In genomic region chr4:159267023-159267939, GRCh38 we compare ENCODE assay signal across 11 cellular contexts.
A peak's percentile ranks its signal among the peaks of the same experiment; 100 is the strongest.
DNase-seq lines count a peak whose midpoint lies in the region; ATAC-seq and TF ChIP-seq lines count a peak whose summit lies in the region.
"Had no signal": no experiment of that assay in that cellular context is flagged by ENCODE, and none has a peak within 500 bp of the region (broad histone marks: within the 10 kb centered on the region; RNA-seq: fewer than 3 reads in every experiment).

No MANE protein-coding gene starts in this region.

- no peak overlapping the region for H3K4me3 Mint-ChIP-seq in activated T-helper 2 cell treated with anti-CD3 and anti-CD28 coated beads, Interferon-gamma antibody, Interleukin-2, Interleukin-4, amounts not matched to agents 10 μg/mL and 5 μg/mL and 100 μg/mL, durations not matched to agents 14 hours and 24 hours and 36 hours (ENCODE audit: low read depth)
- no peak overlapping the region for H3K4me3 Mint-ChIP-seq in CD4-positive, alpha-beta memory T cell
- H3K4me3 Mint-ChIP-seq: nephron progenitor cell; stimulated activated naive CD8-positive, alpha-beta T cell treated with anti-CD3 and anti-CD28 coated beads, Interleukin-15, Interleukin-2, amounts not matched to agents 100 ng/mL and 50 ng/mL, for 24 hours had no signal

- no peaks in the 10 kb centered on the region for H3K4me1 Mint-ChIP-seq in activated T-helper 2 cell treated with anti-CD3 and anti-CD28 coated beads, Interferon-gamma antibody, Interleukin-2, Interleukin-4, amounts not matched to agents 10 μg/mL and 5 μg/mL and 100 μg/mL, durations not matched to agents 14 hours and 24 hours and 36 hours (ENCODE audit: low read depth)
- peaks cover 4 to 15% (median 8%) of the 10 kb centered on the region in 4 donors for H3K4me1 Mint-ChIP-seq in CD4-positive, alpha-beta memory T cell

- H3K9me3 ChIP-seq in psoas muscle = no peaks in the 10 kb centered on the region
- no peaks in the 10 kb centered on the region for H3K9me3 ChIP-seq in CD4-positive, alpha-beta memory T cell (ENCODE audit: control insufficient read depth in 1 of 2, low read length in 2 of 2)
- H3K9me3 ChIP-seq: SJSA1 had no signal

- DNase-seq in GM12864 (ENCODE audit: low read depth) (no peak), fibroblast of pulmonary artery (ENCODE audit: low read depth) (peak; percentile 46), psoas muscle (no peak), mucosa of gallbladder (ENCODE audit: low spot score) (no peak)
- no peak for DNase-seq in activated T-helper 2 cell treated with anti-CD3 and anti-CD28 coated beads, Interferon-gamma antibody, Interleukin-2, Interleukin-4, amounts not matched to agents 10 μg/mL and 5 μg/mL and 100 μg/mL, durations not matched to agents 14 hours and 24 hours and 36 hours (ENCODE audit: low spot score)
- DNase-seq in CD4-positive, alpha-beta memory T cell = no peak
- DNase-seq: nephron progenitor cell had no signal

- POLR2A ChIA-PET in CD4-positive, alpha-beta memory T cell (lab: Charles Lee; ENCODE audit: partially characterized antibody) = no interaction called here

- ATAC-seq in HG03520 (IDR thresholded peaks at IDR 0.05; ENCODE audit: unreplicated experiment) (peak; percentile 62), psoas muscle (peak; percentile 30 to 79 (median 70)), GM21576 (IDR thresholded peaks at IDR 0.05; ENCODE audit: unreplicated experiment) (no peak)

- H3K27me3 Mint-ChIP-seq in activated T-helper 2 cell treated with anti-CD3 and anti-CD28 coated beads, Interferon-gamma antibody, Interleukin-2, Interleukin-4, amounts not matched to agents 10 μg/mL and 5 μg/mL and 100 μg/mL, durations not matched to agents 14 hours and 24 hours and 36 hours (ENCODE audit: low read depth) = no peaks in the 10 kb centered on the region
- no peaks in the 10 kb centered on the region for H3K27me3 Mint-ChIP-seq in CD4-positive, alpha-beta memory T cell
- H3K27me3 Mint-ChIP-seq: stimulated activated naive CD8-positive, alpha-beta T cell treated with anti-CD3 and anti-CD28 coated beads, Interleukin-15, Interleukin-2, amounts not matched to agents 100 ng/mL and 50 ng/mL, for 24 hours had no signal

- H3K4me1 ChIP-seq in psoas muscle = peaks cover 50% of the 10 kb centered on the region
- no peaks in the 10 kb centered on the region for H3K4me1 ChIP-seq in CD4-positive, alpha-beta memory T cell (ENCODE audit: insufficient read depth, low read length)

- H3K27me3 ChIP-seq in psoas muscle (ENCODE audit: insufficient read depth in 3 of 3, low read length in 2 of 3) = no peaks in the 10 kb centered on the region
- no peaks in the 10 kb centered on the region for H3K27me3 ChIP-seq in CD4-positive, alpha-beta memory T cell (ENCODE audit: insufficient read depth, low read length)
- H3K27me3 ChIP-seq: SJSA1 had no signal

- WGBS in psoas muscle, 3 donors = 36 to 51% (median 40%) methylated on average over 5 of the region's 5 CpGs

- intact Hi-C loops in psoas muscle (cut with DNase I) = loop anchor here in 1 of 2 donors (5.0 kb wide), 1 partner anchor 45 kb away; no protein-coding TSS in a partner anchor
- intact Hi-C loops in activated T-helper 2 cell treated with anti-CD3 and anti-CD28 coated beads, Interferon-gamma antibody, Interleukin-2, Interleukin-4, amounts not matched to agents 10 μg/mL and 5 μg/mL and 100 μg/mL, durations not matched to agents 14 hours and 24 hours and 36 hours (cut with micrococcal nuclease) = no loop called here
- intact Hi-C loops in CD4-positive, alpha-beta memory T cell (cut with micrococcal nuclease) = no loop called here

- no peak for TF ChIP-seq CTCF in GM12864 (IDR thresholded peaks at IDR 0.05; ENCODE audit: low read depth, low read length, missing control alignments)
- no peak for TF ChIP-seq CTCF in fibroblast of pulmonary artery (IDR thresholded peaks at IDR 0.05; ENCODE audit: low read length, missing control alignments)
- TF ChIP-seq CTCF in psoas muscle (IDR thresholded peaks at IDR 0.05) = no peak

- CTCF ChIA-PET in CD4-positive, alpha-beta memory T cell (lab: Charles Lee; ENCODE audit: partially characterized antibody) = no interaction called here

- H3K27ac ChIP-seq in psoas muscle = peak overlapping the region; percentile 57
- H3K27ac ChIP-seq in CD4-positive, alpha-beta memory T cell (ENCODE audit: low read depth, low read length) = no peak overlapping the region
- H3K27ac ChIP-seq: SJSA1 had no signal

- H3K36me3 ChIP-seq in psoas muscle (ENCODE audit: insufficient read depth in 1 of 2, low read depth in 1 of 2) = no peaks in the 10 kb centered on the region
- H3K36me3 ChIP-seq in CD4-positive, alpha-beta memory T cell (ENCODE audit: insufficient read depth, low read length) = no peaks in the 10 kb centered on the region

- no peaks in the 10 kb centered on the region for H3K9me3 Mint-ChIP-seq in activated T-helper 2 cell treated with anti-CD3 and anti-CD28 coated beads, Interferon-gamma antibody, Interleukin-2, Interleukin-4, amounts not matched to agents 10 μg/mL and 5 μg/mL and 100 μg/mL, durations not matched to agents 14 hours and 24 hours and 36 hours
- H3K9me3 Mint-ChIP-seq in CD4-positive, alpha-beta memory T cell = no peaks in the 10 kb centered on the region
- H3K9me3 Mint-ChIP-seq: nephron progenitor cell; stimulated activated naive CD8-positive, alpha-beta T cell treated with anti-CD3 and anti-CD28 coated beads, Interleukin-15, Interleukin-2, amounts not matched to agents 100 ng/mL and 50 ng/mL, for 24 hours had no signal

- H3K36me3 Mint-ChIP-seq in activated T-helper 2 cell treated with anti-CD3 and anti-CD28 coated beads, Interferon-gamma antibody, Interleukin-2, Interleukin-4, amounts not matched to agents 10 μg/mL and 5 μg/mL and 100 μg/mL, durations not matched to agents 14 hours and 24 hours and 36 hours (ENCODE audit: low read depth) = no peaks in the 10 kb centered on the region
- H3K36me3 Mint-ChIP-seq in CD4-positive, alpha-beta memory T cell = peaks cover 4 to 6% of the 10 kb centered on the region in 2 donors

- no peak overlapping the region for H3K27ac Mint-ChIP-seq in activated T-helper 2 cell treated with anti-CD3 and anti-CD28 coated beads, Interferon-gamma antibody, Interleukin-2, Interleukin-4, amounts not matched to agents 10 μg/mL and 5 μg/mL and 100 μg/mL, durations not matched to agents 14 hours and 24 hours and 36 hours
- no peak overlapping the region for H3K27ac Mint-ChIP-seq in CD4-positive, alpha-beta memory T cell
- H3K27ac Mint-ChIP-seq: nephron progenitor cell; stimulated activated naive CD8-positive, alpha-beta T cell treated with anti-CD3 and anti-CD28 coated beads, Interleukin-15, Interleukin-2, amounts not matched to agents 100 ng/mL and 50 ng/mL, for 24 hours had no signal

- H3K4me3 ChIP-seq in GM12864 (ENCODE audit: low read depth, low read length) (peak overlapping the region; percentile 42), fibroblast of pulmonary artery (replicated peaks; ENCODE audit: low read depth, low read length) (peak overlapping the region; percentile 26), psoas muscle (peak overlapping the region; percentile 38)
- no peak overlapping the region for H3K4me3 ChIP-seq in CD4-positive, alpha-beta memory T cell (ENCODE audit: low read length in 2 of 2)
- H3K4me3 ChIP-seq: SJSA1 had no signal

Comparison
In these comparisons a context has a peak if more than half of its experiments do, and no peak if none do; other contexts are left out.
1. H3K4me3 ChIP-seq: peak in GM12864 (single experiment), fibroblast of pulmonary artery (single experiment) and psoas muscle (single experiment); none in CD4-positive, alpha-beta memory T cell (0 of 2).